Comparison of ENCODE assay signal across 8 cellular contexts in the genomic region with DNA sequence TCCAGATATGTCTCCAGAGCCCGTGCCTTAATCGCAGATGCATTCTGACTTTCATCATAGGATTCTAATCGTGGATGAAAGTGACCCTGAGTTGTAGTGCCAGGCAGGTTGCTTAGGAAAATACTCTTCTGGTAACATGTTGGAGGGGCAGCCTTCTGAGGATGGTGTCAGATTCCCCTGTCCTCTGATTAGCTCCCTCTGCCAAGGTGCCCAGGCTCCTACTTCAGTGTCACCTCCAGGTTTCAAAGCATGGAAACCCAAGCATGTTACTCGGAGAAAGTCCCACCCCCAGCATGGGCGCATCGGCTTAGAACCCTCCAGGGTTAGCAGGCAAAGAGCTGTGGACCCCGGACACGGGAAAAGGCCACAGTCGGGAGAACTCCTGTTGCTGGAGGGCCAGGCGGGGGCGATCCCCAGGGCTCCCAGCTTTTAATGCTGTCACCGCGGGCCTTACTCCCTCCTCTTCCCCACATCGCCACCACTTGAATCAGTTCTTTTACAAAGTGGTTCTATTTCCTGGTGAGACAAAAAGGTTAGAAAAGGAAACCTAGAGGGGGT. TPM values are rescaled to one million over a fixed set of nuclear protein-coding genes. Genes with fewer than 3 reads are reported as not detected.
DNase-seq lines count a peak whose midpoint lies in the region; ATAC-seq and TF ChIP-seq lines count a peak whose summit lies in the region.

No MANE protein-coding gene starts in this region.

- intact Hi-C loops in sciatic nerve (cut with DNase I), result no loop called here

- H3K27me3 Mint-ChIP-seq in T-helper 2 cell treated with Interferon-gamma antibody and Interleukin-4, amounts not matched to agents 5 μg/mL and 100 μg/mL, for 36 hours (ENCODE audit: low read depth), result peaks cover 8% of the 10 kb centered on the region
- peaks cover 4% of the 10 kb centered on the region for H3K27me3 Mint-ChIP-seq in glutamatergic neuron (ENCODE audit: unreplicated experiment)

- ATAC-seq in HG03139 (IDR thresholded peaks at IDR 0.05; ENCODE audit: unreplicated experiment) (peak; percentile 7), sciatic nerve (peak; percentile 33)

- H3K27ac Mint-ChIP-seq in T-helper 2 cell treated with Interferon-gamma antibody and Interleukin-4, amounts not matched to agents 5 μg/mL and 100 μg/mL, for 36 hours, result no peak overlapping the region
- H3K27ac Mint-ChIP-seq in glutamatergic neuron (ENCODE audit: unreplicated experiment), result peak overlapping the region; percentile 98

- DNase-seq in T-helper 2 cell treated with Interferon-gamma antibody and Interleukin-4, amounts not matched to agents 5 μg/mL and 100 μg/mL, for 36 hours (ENCODE audit: low spot score), result no peak
- DNase-seq in glutamatergic neuron (no peak), sciatic nerve (ENCODE audit: low spot score) (no peak), NCI-H1417 treated with DMSO at 0.1 percent for 48 hours (lab: John Stamatoyannopoulos, UW) (no peak), RPMI8226 (no peak), NCI-H774 (lab: John Stamatoyannopoulos, UW) (no peak)

- no peaks in the 10 kb centered on the region for H3K9me3 Mint-ChIP-seq in T-helper 2 cell treated with Interferon-gamma antibody and Interleukin-4, amounts not matched to agents 5 μg/mL and 100 μg/mL, for 36 hours
- peaks cover 6% of the 10 kb centered on the region for H3K9me3 Mint-ChIP-seq in glutamatergic neuron (ENCODE audit: unreplicated experiment)

- H3K4me3 Mint-ChIP-seq in T-helper 2 cell treated with Interferon-gamma antibody and Interleukin-4, amounts not matched to agents 5 μg/mL and 100 μg/mL, for 36 hours, result peak overlapping the region; percentile 84
- peak overlapping the region; percentile 90 for H3K4me3 Mint-ChIP-seq in glutamatergic neuron (ENCODE audit: unreplicated experiment)

- no peaks in the 10 kb centered on the region for H3K36me3 Mint-ChIP-seq in T-helper 2 cell treated with Interferon-gamma antibody and Interleukin-4, amounts not matched to agents 5 μg/mL and 100 μg/mL, for 36 hours (ENCODE audit: low read depth)
- no peaks in the 10 kb centered on the region for H3K36me3 Mint-ChIP-seq in glutamatergic neuron (ENCODE audit: unreplicated experiment)

- H3K4me3 ChIP-seq in GM08714 (ENCODE audit: low read length), result peak overlapping the region; percentile 60; the same call in 1 of the 2 replicates

- TF ChIP-seq CTCF in glutamatergic neuron (IDR thresholded peaks at IDR 0.05; ENCODE audit: partially characterized antibody, unreplicated experiment), result no peak

- H3K4me1 Mint-ChIP-seq in T-helper 2 cell treated with Interferon-gamma antibody and Interleukin-4, amounts not matched to agents 5 μg/mL and 100 μg/mL, for 36 hours (ENCODE audit: low read depth), result peaks cover 13% of the 10 kb centered on the region
- H3K4me1 Mint-ChIP-seq in glutamatergic neuron (ENCODE audit: low read depth, unreplicated experiment), result peaks cover 29% of the 10 kb centered on the region

RNA-seq across cellular contexts. Expression of a gene that starts 44.5 kb away (rescaled TPM):
- total RNA-seq in glutamatergic neuron (ENCODE audit: unreplicated experiment) (120 TPM), sciatic nerve (60.9 TPM)
